In the genomic region with DNA sequence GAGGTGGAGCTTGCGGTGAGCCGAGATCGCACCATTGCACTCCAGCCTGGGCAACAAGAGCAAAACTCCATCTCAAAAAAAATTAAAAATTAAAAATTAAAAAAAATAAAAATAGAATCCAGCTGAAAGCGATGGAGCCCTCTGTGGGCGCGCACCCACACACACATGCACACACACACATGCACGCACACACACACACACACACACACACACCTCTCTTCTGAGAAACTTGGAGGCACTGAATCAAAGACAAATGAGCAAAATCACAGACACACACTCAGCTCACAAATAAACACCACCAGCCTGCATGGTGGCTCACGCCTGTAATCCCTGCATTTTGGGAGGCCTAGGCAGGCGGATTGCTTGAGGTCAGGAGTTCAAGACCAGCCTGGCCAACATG, we compare ENCODE assay signal across 38 cellular contexts. TPM values are rescaled to one million over a fixed set of nuclear protein-coding genes. Genes with fewer than 3 reads are reported as not detected.
"Had no signal": no experiment of that assay in that cellular context is flagged by ENCODE, and none has a peak within 500 bp of the region (broad histone marks: within the 10 kb centered on the region; RNA-seq: fewer than 3 reads in every experiment).

No MANE protein-coding gene starts in this region.

- H3K36me3 ChIP-seq: adrenal gland, ascending aorta, brain microvascular endothelial cell, breast epithelium, cardiac muscle cell had no signal

- H3K27me3 ChIP-seq: adrenal gland, ascending aorta, body of pancreas, brain microvascular endothelial cell, cardiac muscle cell had no signal

- ATAC-seq: activated naive CD4-positive, alpha-beta T cell treated with anti-CD3 and anti-CD28 coated beads, Interleukin-2, amount 50 U/mL, for 72 hours; activated naive CD8-positive, alpha-beta T cell treated with anti-CD3 and anti-CD28 coated beads, Interleukin-2, amount 50 U/mL, for 24 hours; activated T-cell treated with anti-CD3 and anti-CD28 coated beads, Interleukin-2, amount 50 U/mL, for 4 hours; activated T-cell treated with anti-CD3 and anti-CD28 coated beads, Interleukin-2, amount 50 U/mL, for 72 hours; activated T-helper 17 cell treated with anti-CD3 and anti-CD28 coated beads, Interleukin-2, amount 50 U/mL, for 72 hours; body of pancreas had no signal

- H3K4me1 ChIP-seq: adrenal gland, ascending aorta, body of pancreas, breast epithelium had no signal

- FAIRE-seq: astrocyte, bronchial epithelial cell had no signal

- H3K9me3 ChIP-seq: adrenal gland, ascending aorta, body of pancreas, breast epithelium had no signal

- H3K4me3 ChIP-seq: adrenal gland, ascending aorta, body of pancreas, breast epithelium, cardiac muscle cell had no signal

- H3K27ac ChIP-seq: adrenal gland, ascending aorta, body of pancreas, brain microvascular endothelial cell, breast epithelium, cardiac muscle cell had no signal

- DNase-seq: activated effector memory CD4-positive, alpha-beta T cell treated with anti-CD3 and anti-CD28 coated beads, Interleukin-2, amount 50 U/mL, for 16 hours; activated effector memory CD4-positive, alpha-beta T cell treated with Interleukin-2 at 50 U/mL for 16 hours; activated gamma-delta T cell; activated gamma-delta T cell treated with Interleukin-2 at 50 U/mL for 16 hours; activated naive CD4-positive, alpha-beta T cell; activated naive CD4-positive, alpha-beta T cell treated with anti-CD3 and anti-CD28 coated beads for 36 hours; activated naive CD4-positive, alpha-beta T cell treated with anti-CD3 and anti-CD28 coated beads, Interleukin-2, amount 10 ng/mL, durations not matched to agents 7 days and 5 days; activated naive CD4-positive, alpha-beta T cell treated with anti-CD3 and anti-CD28 coated beads, Interleukin-2, amount 50 U/mL, for 16 hours; activated naive CD4-positive, alpha-beta T cell treated with Interleukin-2 at 50 U/mL for 16 hours; activated naive CD8-positive, alpha-beta T cell treated with anti-CD3 and anti-CD28 coated beads for 36 hours; activated naive CD8-positive, alpha-beta T cell treated with anti-CD3 and anti-CD28 coated beads, Interleukin-2, amount 10 ng/mL, durations not matched to agents 7 days and 5 days; activated naive CD8-positive, alpha-beta T cell treated with anti-CD3 and anti-CD28 coated beads, Interleukin-2, amount 50 U/mL, for 24 hours; activated T-cell treated with anti-CD3 and anti-CD28 coated beads, Interleukin-2, amount 50 U/mL, for 1 hour; activated T-cell treated with anti-CD3 and anti-CD28 coated beads, Interleukin-2, amount 50 U/mL, for 24 hours; activated T-cell treated with anti-CD3 and anti-CD28 coated beads, Interleukin-2, amount 50 U/mL, for 4 hours; activated T-cell treated with anti-CD3 and anti-CD28 coated beads, Interleukin-2, amount 50 U/mL, for 48 hours; activated T-cell treated with anti-CD3 and anti-CD28 coated beads, Interleukin-2, amount 50 U/mL, for 72 hours; adrenal gland; amniotic stem cell; amygdala; anterior cingulate cortex; aorta; body of pancreas; brain microvascular endothelial cell; central memory CD4-positive, alpha-beta T cell; cerebellar nuclear complex had no signal

RNA-seq across cellular contexts. Expression of a gene that starts 9.6 kb away (rescaled TPM):
- total RNA-seq: activated naive CD4-positive, alpha-beta T cell treated with anti-CD3 and anti-CD28 coated beads for 36 hours; activated naive CD4-positive, alpha-beta T cell treated with anti-CD3 and anti-CD28 coated beads, Interleukin-2, amount 50 U/mL, for 72 hours; activated naive CD8-positive, alpha-beta T cell treated with anti-CD3 and anti-CD28 coated beads for 36 hours; activated naive CD8-positive, alpha-beta T cell treated with anti-CD3 and anti-CD28 coated beads, Interleukin-2, amount 10 ng/mL, durations not matched to agents 7 days and 5 days; activated T-cell treated with anti-CD3 and anti-CD28 coated beads, Interleukin-2, amount 50 U/mL, for 4 hours; activated T-cell treated with anti-CD3 and anti-CD28 coated beads, Interleukin-2, amount 50 U/mL, for 72 hours; activated T-helper 1 cell treated with anti-CD3 and anti-CD28 coated beads, Interleukin-12 subunit alpha, Interleukin-12 subunit beta, Interleukin-2, Interleukin-4 antibody, amounts not matched to agents 30 ng/mL and 10 ng/mL and 1 ng/mL, durations not matched to agents 14 hours and 24 hours and 36 hours; activated T-helper 17 cell treated with anti-CD3 and anti-CD28 coated beads, Interleukin-2, amount 50 U/mL, for 72 hours; activated T-helper 2 cell treated with anti-CD3 and anti-CD28 coated beads, Interferon-gamma antibody, Interleukin-2, Interleukin-4, amounts not matched to agents 10 μg/mL and 5 μg/mL and 100 μg/mL, durations not matched to agents 14 hours and 24 hours and 36 hours; aorta; ascending aorta; astrocyte; body of pancreas; bronchial epithelial cell; cardiac septum; chondrocyte had no signal

RNA-seq across cellular contexts. Expression of a gene that starts 20.0 kb away (rescaled TPM):
- total RNA-seq: activated naive CD4-positive, alpha-beta T cell treated with anti-CD3 and anti-CD28 coated beads for 36 hours; activated naive CD4-positive, alpha-beta T cell treated with anti-CD3 and anti-CD28 coated beads, Interleukin-2, amount 50 U/mL, for 72 hours; activated naive CD8-positive, alpha-beta T cell treated with anti-CD3 and anti-CD28 coated beads for 36 hours; activated naive CD8-positive, alpha-beta T cell treated with anti-CD3 and anti-CD28 coated beads, Interleukin-2, amount 10 ng/mL, durations not matched to agents 7 days and 5 days; activated T-cell treated with anti-CD3 and anti-CD28 coated beads, Interleukin-2, amount 50 U/mL, for 4 hours; activated T-cell treated with anti-CD3 and anti-CD28 coated beads, Interleukin-2, amount 50 U/mL, for 72 hours; activated T-helper 1 cell treated with anti-CD3 and anti-CD28 coated beads, Interleukin-12 subunit alpha, Interleukin-12 subunit beta, Interleukin-2, Interleukin-4 antibody, amounts not matched to agents 30 ng/mL and 10 ng/mL and 1 ng/mL, durations not matched to agents 14 hours and 24 hours and 36 hours; activated T-helper 17 cell treated with anti-CD3 and anti-CD28 coated beads, Interleukin-2, amount 50 U/mL, for 72 hours; activated T-helper 2 cell treated with anti-CD3 and anti-CD28 coated beads, Interferon-gamma antibody, Interleukin-2, Interleukin-4, amounts not matched to agents 10 μg/mL and 5 μg/mL and 100 μg/mL, durations not matched to agents 14 hours and 24 hours and 36 hours; aorta; ascending aorta; breast epithelium; cardiac septum; cerebellum; chondrocyte had no signal

RNA-seq across cellular contexts. Expression of a gene that starts 21.0 kb away (rescaled TPM):
- total RNA-seq: activated naive CD4-positive, alpha-beta T cell treated with anti-CD3 and anti-CD28 coated beads for 36 hours; activated naive CD4-positive, alpha-beta T cell treated with anti-CD3 and anti-CD28 coated beads, Interleukin-2, amount 50 U/mL, for 72 hours; activated naive CD8-positive, alpha-beta T cell treated with anti-CD3 and anti-CD28 coated beads for 36 hours; activated naive CD8-positive, alpha-beta T cell treated with anti-CD3 and anti-CD28 coated beads, Interleukin-2, amount 10 ng/mL, durations not matched to agents 7 days and 5 days; activated T-cell treated with anti-CD3 and anti-CD28 coated beads, Interleukin-2, amount 50 U/mL, for 4 hours; activated T-cell treated with anti-CD3 and anti-CD28 coated beads, Interleukin-2, amount 50 U/mL, for 72 hours; activated T-helper 1 cell treated with anti-CD3 and anti-CD28 coated beads, Interleukin-12 subunit alpha, Interleukin-12 subunit beta, Interleukin-2, Interleukin-4 antibody, amounts not matched to agents 30 ng/mL and 10 ng/mL and 1 ng/mL, durations not matched to agents 14 hours and 24 hours and 36 hours; activated T-helper 17 cell treated with anti-CD3 and anti-CD28 coated beads, Interleukin-2, amount 50 U/mL, for 72 hours; activated T-helper 2 cell treated with anti-CD3 and anti-CD28 coated beads, Interferon-gamma antibody, Interleukin-2, Interleukin-4, amounts not matched to agents 10 μg/mL and 5 μg/mL and 100 μg/mL, durations not matched to agents 14 hours and 24 hours and 36 hours; adrenal gland; aorta; ascending aorta; astrocyte; body of pancreas; bronchial epithelial cell; cardiac muscle cell; cardiac septum; cerebellum; chondrocyte had no signal
- polyA plus RNA-seq: cardiac muscle cell had no signal

RNA-seq across cellular contexts. Expression of a gene that starts 32.7 kb away (rescaled TPM):
- total RNA-seq: activated naive CD4-positive, alpha-beta T cell treated with anti-CD3 and anti-CD28 coated beads for 36 hours; activated naive CD4-positive, alpha-beta T cell treated with anti-CD3 and anti-CD28 coated beads, Interleukin-2, amount 50 U/mL, for 72 hours; activated naive CD8-positive, alpha-beta T cell treated with anti-CD3 and anti-CD28 coated beads for 36 hours; activated naive CD8-positive, alpha-beta T cell treated with anti-CD3 and anti-CD28 coated beads, Interleukin-2, amount 10 ng/mL, durations not matched to agents 7 days and 5 days; activated T-cell treated with anti-CD3 and anti-CD28 coated beads, Interleukin-2, amount 50 U/mL, for 4 hours; activated T-cell treated with anti-CD3 and anti-CD28 coated beads, Interleukin-2, amount 50 U/mL, for 72 hours; activated T-helper 1 cell treated with anti-CD3 and anti-CD28 coated beads, Interleukin-12 subunit alpha, Interleukin-12 subunit beta, Interleukin-2, Interleukin-4 antibody, amounts not matched to agents 30 ng/mL and 10 ng/mL and 1 ng/mL, durations not matched to agents 14 hours and 24 hours and 36 hours; activated T-helper 17 cell treated with anti-CD3 and anti-CD28 coated beads, Interleukin-2, amount 50 U/mL, for 72 hours; activated T-helper 2 cell treated with anti-CD3 and anti-CD28 coated beads, Interferon-gamma antibody, Interleukin-2, Interleukin-4, amounts not matched to agents 10 μg/mL and 5 μg/mL and 100 μg/mL, durations not matched to agents 14 hours and 24 hours and 36 hours; adrenal gland; aorta; ascending aorta; astrocyte; breast epithelium; cardiac muscle cell; cardiac septum; cerebellum; chondrocyte had no signal
- polyA plus RNA-seq: adrenal gland, cardiac muscle cell had no signal
